ENCODE assay signal across 15 cellular contexts in the genomic region with DNA sequence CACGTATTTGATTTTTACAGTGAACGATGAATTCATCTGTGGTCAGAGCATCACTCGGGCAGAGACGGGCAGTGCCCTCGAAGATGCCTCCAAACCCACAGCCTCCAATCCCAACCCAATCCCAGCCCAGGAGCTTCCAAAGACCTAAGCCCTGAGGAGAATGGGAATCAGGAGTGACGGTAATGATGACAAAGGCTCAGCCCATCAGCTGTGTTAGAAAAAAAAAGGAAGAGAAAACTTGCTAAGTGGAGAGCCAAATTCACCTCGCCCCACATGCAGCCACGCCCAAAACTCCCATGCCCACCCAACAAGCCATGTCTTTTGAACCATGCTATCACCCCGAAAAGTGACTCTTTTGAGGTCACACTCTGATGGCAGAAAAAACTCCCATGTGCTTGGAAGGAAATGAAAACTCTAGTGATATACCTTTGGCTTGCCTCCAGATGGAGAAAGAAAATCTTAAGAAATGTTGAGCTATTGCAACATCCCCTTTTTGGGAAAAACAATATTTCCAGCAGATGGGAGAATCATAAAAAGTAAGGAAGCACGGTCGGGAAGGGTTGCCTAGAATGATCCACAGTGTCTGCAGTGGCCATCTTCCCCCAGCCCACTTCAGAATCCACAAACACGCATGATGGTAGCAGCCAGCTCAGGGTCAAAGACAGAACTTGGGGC. TPM values are rescaled to one million over a fixed set of nuclear protein-coding genes. Genes with fewer than 3 reads are reported as not detected.
A peak's percentile ranks its signal among the peaks of the same experiment; 100 is the strongest.
DNase-seq lines count a peak whose midpoint lies in the region; ATAC-seq, FAIRE-seq and TF ChIP-seq lines count a peak whose summit lies in the region.
"Had no signal": no experiment of that assay in that cellular context is flagged by ENCODE, and none has a peak within 500 bp of the region (broad histone marks: within the 10 kb centered on the region; RNA-seq: fewer than 3 reads in every experiment).

No MANE protein-coding gene starts in this region.

- peaks cover 34% of the 10 kb centered on the region for H3K4me1 Mint-ChIP-seq in nephron

- H4K20me1 ChIP-seq in HepG2 (ENCODE audit: insufficient read depth, low read length) = no peaks in the 10 kb centered on the region

- H3K27me3 ChIP-seq in HepG2 (ENCODE audit: control insufficient read depth in 1 of 2, insufficient read depth in 2 of 2, low read length in 2 of 2) (peaks cover 2 to 25% of the 10 kb centered on the region in 2 experiments; a peak in 3 of 5 replicates), right lobe of liver (no peaks in the 10 kb centered on the region)
- H3K27me3 ChIP-seq: colonic mucosa, neutrophil had no signal

- TF ChIP-seq CTCF in HepG2 (CRISPR knock-in tag; IDR thresholded peaks at IDR 0.05) (no peak), right lobe of liver (IDR thresholded peaks at IDR 0.05) (no peak), nephron (IDR thresholded peaks at IDR 0.05; ENCODE audit: unreplicated experiment in 3 of 3) (no peak)

- no peaks in the 10 kb centered on the region for H3K9me3 Mint-ChIP-seq in nephron
- H3K9me3 Mint-ChIP-seq: activated CD4-positive, alpha-beta T cell treated with anti-CD3 and anti-CD28 coated beads, Interleukin-2, amount 10 ng/mL, durations not matched to agents 24 days and 14 days had no signal

- no peak overlapping the region for H3K9ac ChIP-seq in HepG2 (ENCODE audit: insufficient read depth, low read depth, low read length)

- no peak for TF ChIP-seq RAD21 in HepG2 (CRISPR knock-in tag; IDR thresholded peaks at IDR 0.05)

- no TSS peak for BruUV-seq in HepG2 (replicated peaks; lab: Mats Ljungman, UMichigan)

- H3K27ac ChIP-seq in HepG2 (ENCODE audit: extremely low read length, insufficient read depth, low read length) = no peak overlapping the region
- H3K27ac ChIP-seq in right lobe of liver = no peak overlapping the region
- H3K27ac ChIP-seq: A549, colonic mucosa, neutrophil had no signal

- H3K36me3 Mint-ChIP-seq in nephron (ENCODE audit: low read depth) = no peaks in the 10 kb centered on the region

- WGBS in HepG2 (ENCODE audit: low lambda C conversion rate) = 14% methylated on average over 12 of the region's 12 CpGs
- WGBS in right lobe of liver (ENCODE audit: insufficient coverage, low coverage, low lambda C conversion rate, missing lambda C conversion rate) = 49% methylated on average over 10 of the region's 12 CpGs

- no peak overlapping the region for H2AFZ ChIP-seq in HepG2 (ENCODE audit: low read length)

- peak overlapping the region in 2 of 3 experiments; percentile 22 to 43 for H3K27ac Mint-ChIP-seq in nephron
- H3K27ac Mint-ChIP-seq: activated CD4-positive, alpha-beta T cell treated with anti-CD3 and anti-CD28 coated beads, Interleukin-2, amount 10 ng/mL, durations not matched to agents 24 days and 14 days had no signal

- no peak overlapping the region for H3K4me2 ChIP-seq in HepG2 (ENCODE audit: low read depth, low read length)
- H3K4me2 ChIP-seq: A549 had no signal

- no peak for FAIRE-seq in HepG2 (lab: Jason Lieb, UNC)
- no peak for FAIRE-seq in HTR-8/SVneo (lab: Jason Lieb, UNC)
- FAIRE-seq: A549 had no signal

- H3K79me2 ChIP-seq in HepG2 (ENCODE audit: insufficient read depth, low read length) = no peaks in the 10 kb centered on the region

- H3K9me3 ChIP-seq in HepG2 (ENCODE audit: low read length) = no peaks in the 10 kb centered on the region
- no peaks in the 10 kb centered on the region for H3K9me3 ChIP-seq in right lobe of liver
- H3K9me3 ChIP-seq: colonic mucosa, neutrophil had no signal

- in situ Hi-C loops in HepG2 (cut with HindIII; ENCODE audit: extremely low pct_ligation_motif_present, low pct_unique_long_range_greater_than_20kb) = no loop called here

- DNase-seq in HepG2 (ENCODE audit: low spot score) = no peak
- no peak for DNase-seq in right lobe of liver
- peak; percentile 77 for DNase-seq in fibroblast of peridontal ligament (ENCODE audit: extremely low read depth)
- no peak for DNase-seq in dedifferentiated amniotic fluid mesenchymal stem cell (ENCODE audit: extremely low spot score)
- DNase-seq in HTR-8/SVneo (ENCODE audit: insufficient read length, low spot score) = no peak
- DNase-seq: activated CD4-positive, alpha-beta T cell treated with anti-CD3 and anti-CD28 coated beads, Interleukin-2, amount 10 ng/mL, durations not matched to agents 24 days and 14 days; activated T-cell treated with anti-CD3 and anti-CD28 coated beads, Interleukin-2, amount 50 U/mL, for 1 hour; colonic mucosa; erythroblast; NCI-H1694 had no signal

- intact Hi-C loops in HepG2 (cut with micrococcal nuclease; ENCODE audit: unreplicated experiment) = no loop called here
- intact Hi-C loops in right lobe of liver (cut with DNase I) = no loop called here

- POLR2A ChIA-PET in HepG2 (lab: Yijun Ruan, JAX) = no interaction called here

- TF ChIP-seq EP300 in HepG2 (IDR thresholded peaks at IDR 0.05; ENCODE audit: low read depth in 2 of 2, low read length in 2 of 2) = no peak
- TF ChIP-seq EP300 in HepG2 (CRISPR knock-in tag; IDR thresholded peaks at IDR 0.05; ENCODE audit: borderline replicate concordance) = no peak

- CTCF ChIA-PET in HepG2 (lab: Yijun Ruan, JAX; ENCODE audit: low intra/inter-chr PET ratio, low total read pairs) = no interaction called here

- H3K4me1 ChIP-seq in HepG2 (ENCODE audit: insufficient read depth, low read length) (no peaks in the 10 kb centered on the region), right lobe of liver (peaks cover 0 to 2% (median 0%) of the 10 kb centered on the region in 4 donors)
- H3K4me1 ChIP-seq: A549, colonic mucosa had no signal

- H3K4me3 Mint-ChIP-seq in nephron = no peak overlapping the region
- H3K4me3 Mint-ChIP-seq: activated CD4-positive, alpha-beta T cell treated with anti-CD3 and anti-CD28 coated beads, Interleukin-2, amount 10 ng/mL, durations not matched to agents 24 days and 14 days had no signal

- H3K4me3 ChIP-seq in HepG2 (replicated peaks in 1 of 3; ENCODE audit: insufficient read depth in 1 of 3, low read depth in 2 of 3, low read length in 3 of 3) (no peak overlapping the region), right lobe of liver (no peak overlapping the region)
- H3K4me3 ChIP-seq: A549, colonic mucosa had no signal

- H3K36me3 ChIP-seq in HepG2 (replicated peaks in 1 of 2; ENCODE audit: control insufficient read depth in 1 of 2, insufficient read depth in 2 of 2, low read length in 2 of 2) (no peaks in the 10 kb centered on the region), right lobe of liver (no peaks in the 10 kb centered on the region)
- H3K36me3 ChIP-seq: colonic mucosa, neutrophil had no signal

- H3K27me3 Mint-ChIP-seq in nephron (ENCODE audit: low read depth) = peaks cover 14% of the 10 kb centered on the region
- H3K27me3 Mint-ChIP-seq: activated CD4-positive, alpha-beta T cell treated with anti-CD3 and anti-CD28 coated beads, Interleukin-2, amount 10 ng/mL, durations not matched to agents 24 days and 14 days had no signal

- ATAC-seq in HepG2 (no peak), right lobe of liver (no peak), GM19395 (IDR thresholded peaks at IDR 0.05; ENCODE audit: unreplicated experiment) (no peak), HG03097 (IDR thresholded peaks at IDR 0.05; ENCODE audit: low FRiP score, unreplicated experiment) (no peak)
- ATAC-seq: A549 had no signal

- no peak for TF ChIP-seq POLR2A in HepG2 (IDR thresholded peaks at IDR 0.05; ENCODE audit: insufficient read depth in 1 of 2, low read depth in 2 of 2, low read length in 2 of 2)
- no peak for TF ChIP-seq POLR2A in right lobe of liver (IDR thresholded peaks at IDR 0.05)

TF ChIP-seq in HepG2, 621 proteins besides CTCF, POLR2A, EP300 and RAD21:
- TF ChIP-seq NR1H2 (CRISPR knock-in tag; IDR thresholded peaks at IDR 0.05; ENCODE audit: borderline replicate concordance, low read depth) (no peak), CEBPB (IDR thresholded peaks at IDR 0.05; ENCODE audit: borderline replicate concordance, low read depth, low read length) (peak; percentile 75), ZNF776 (CRISPR knock-in tag; IDR thresholded peaks at IDR 0.05) (no peak)

RNA-seq across cellular contexts. Expression of gene XYLT1, which starts 37.7 kb away (rescaled TPM):
- total RNA-seq in HepG2 (2016; rRNA removed; fragmentation: Illumina TruSeq; extraction: Trizol) (not detected in 2 replicates), right lobe of liver (1 to 10 TPM in 2 of 6 experiments, under 1 TPM in 4; 0.48 to 2.0 (median 0.59) TPM)
- total RNA-seq in HepG2 (2016; cell fraction: cytosol; rRNA removed; fragmentation: Illumina TruSeq; extraction: Trizol; ENCODE audit: low read depth) = not detected in 2 replicates
- total RNA-seq in HepG2 (2016; cell fraction: insoluble cytoplasmic fraction; rRNA removed; fragmentation: Illumina TruSeq; extraction: Trizol) = not detected in 2 replicates
- total RNA-seq in HepG2 (2016; cell fraction: membrane; rRNA removed; fragmentation: Illumina TruSeq; extraction: Trizol) = not detected in 2 replicates
- total RNA-seq in HepG2 (2016; cell fraction: nucleus; rRNA removed; fragmentation: Illumina TruSeq; extraction: Trizol) = not detected in 2 replicates
- not detected in 2 replicates for polyA plus RNA-seq in HepG2 (2011; rRNA removed)
- under 0.01 TPM in 1 of 2 replicates, not detected in the other for polyA plus RNA-seq in HepG2 (2011; cell fraction: cytosol; rRNA removed)
- polyA plus RNA-seq in HepG2 (2011; cell fraction: nucleus; rRNA removed) = 0.02 TPM in 2 replicates
- not detected in 2 replicates for polyA plus RNA-seq in HepG2 (2012)
- polyA plus RNA-seq in HepG2 (2016; cell fraction: cytosol; fragmentation: Illumina TruSeq; extraction: Trizol; ENCODE audit: low read depth) = not detected in 2 replicates
- polyA plus RNA-seq in HepG2 (2016; cell fraction: insoluble cytoplasmic fraction; fragmentation: Illumina TruSeq; extraction: Trizol; ENCODE audit: low read depth) = not detected in 2 replicates
- not detected in 2 replicates for polyA plus RNA-seq in HepG2 (2016; cell fraction: membrane; fragmentation: Illumina TruSeq; extraction: Trizol; ENCODE audit: low read depth)
- polyA plus RNA-seq in HepG2 (2016; cell fraction: nucleus; fragmentation: Illumina TruSeq; extraction: Trizol; ENCODE audit: insufficient read depth, low read depth) = not detected in 2 replicates
- polyA minus RNA-seq in HepG2 (2011; rRNA and poly(A)+ RNA removed; ENCODE audit: low replicate concordance) = 0.89 TPM in 1 of 2 replicates, not detected in the other
- polyA minus RNA-seq in HepG2 (2011; cell fraction: cytosol; rRNA and poly(A)+ RNA removed) = not detected in 2 replicates
- polyA minus RNA-seq in HepG2 (2011; cell fraction: nucleus; rRNA and poly(A)+ RNA removed) = not detected in 2 replicates
